Comparison of ENCODE assay signal across 8 cellular contexts in genomic region chr6:24667378-24667803, GRCh38. TPM values are rescaled to one million over a fixed set of nuclear protein-coding genes. Genes with fewer than 3 reads are reported as not detected.
DNase-seq lines count a peak whose midpoint lies in the region; ATAC-seq and TF ChIP-seq lines count a peak whose summit lies in the region.

No MANE protein-coding gene starts in this region.

- H3K9me3 ChIP-seq in body of pancreas (no peaks in the 10 kb centered on the region), testis (no peaks in the 10 kb centered on the region)

- ATAC-seq in body of pancreas (no peak), left lobe of liver (peak; percentile 42), HG02588 (IDR thresholded peaks at IDR 0.05; ENCODE audit: unreplicated experiment) (no peak)

- peaks cover 0 to 2% of the 10 kb centered on the region in 2 donors for H3K36me3 ChIP-seq in body of pancreas (replicated peaks in 1 of 2; ENCODE audit: insufficient read depth in 1 of 2, low read depth in 2 of 2)
- no peaks in the 10 kb centered on the region for H3K36me3 ChIP-seq in testis (ENCODE audit: low read depth, missing control alignments)

- peaks cover 3% of the 10 kb centered on the region for H3K27me3 Mint-ChIP-seq in activated naive CD4-positive, alpha-beta T cell treated with anti-CD3 and anti-CD28 coated beads, Interleukin-2, amount 10 ng/mL, durations not matched to agents 7 days and 5 days

- peak overlapping the region; percentile 88 for H3K4me3 Mint-ChIP-seq in activated naive CD4-positive, alpha-beta T cell treated with anti-CD3 and anti-CD28 coated beads, Interleukin-2, amount 10 ng/mL, durations not matched to agents 7 days and 5 days

- TF ChIP-seq CTCF in LNCaP clone FGC (IDR thresholded peaks at IDR 0.05; ENCODE audit: control insufficient read depth, extremely low read depth, insufficient read depth) (no peak), body of pancreas (IDR thresholded peaks at IDR 0.05) (no peak), testis (IDR thresholded peaks at IDR 0.05) (no peak)

- peak overlapping the region; percentile 65 to 96 (median 92) for H3K27ac ChIP-seq in body of pancreas
- H3K27ac ChIP-seq in testis, result peak overlapping the region; percentile 88 to 93

- peak overlapping the region; percentile 90 for H3K27ac Mint-ChIP-seq in activated naive CD4-positive, alpha-beta T cell treated with anti-CD3 and anti-CD28 coated beads, Interleukin-2, amount 10 ng/mL, durations not matched to agents 7 days and 5 days

- H3K4me1 ChIP-seq in body of pancreas (peaks cover 42% of the 10 kb centered on the region), testis (peaks cover 3% of the 10 kb centered on the region)

- no peak for DNase-seq in activated naive CD4-positive, alpha-beta T cell treated with anti-CD3 and anti-CD28 coated beads, Interleukin-2, amount 10 ng/mL, durations not matched to agents 7 days and 5 days
- no peak for DNase-seq in activated naive CD4-positive, alpha-beta T cell treated with anti-CD3 and anti-CD28 coated beads, Interleukin-2, amount 50 U/mL, for 16 hours
- DNase-seq in LNCaP clone FGC (ENCODE audit: low read depth) (no peak), body of pancreas (peak in 1 of 4 donors; percentile 30), left lobe of liver (ENCODE audit: low spot score) (peak; percentile 63), testis (no peak), DMS79 (lab: John Stamatoyannopoulos, UW) (no peak)

- H3K9me3 Mint-ChIP-seq in activated naive CD4-positive, alpha-beta T cell treated with anti-CD3 and anti-CD28 coated beads, Interleukin-2, amount 10 ng/mL, durations not matched to agents 7 days and 5 days, result peaks cover 14% of the 10 kb centered on the region

- CTCF ChIA-PET in activated naive CD4-positive, alpha-beta T cell treated with anti-CD3 and anti-CD28 coated beads, Interleukin-2, amount 10 ng/mL, durations not matched to agents 7 days and 5 days (lab: Charles Lee), result interaction anchor here (0.9 to 1.6 kb wide), 3 partner anchors 75 to 86 kb away, joined by 3 to 4 read pairs (median 3); no protein-coding TSS in a partner anchor

- TF ChIP-seq POLR2A in body of pancreas (IDR thresholded peaks at IDR 0.05), result no peak
- no peak for TF ChIP-seq POLR2A in testis (IDR thresholded peaks at IDR 0.05)

- intact Hi-C loops in body of pancreas (cut with DNase I) (no loop called here), testis (cut with DNase I; ENCODE audit: low total_unique reads) (no loop called here)

- WGBS in body of pancreas, 2 donors, result 1 to 5% methylated on average over 9 of the region's 9 CpGs
- 2 to 3% methylated on average over 9 of the region's 9 CpGs for WGBS in testis, 2 donors

- peaks cover 54% of the 10 kb centered on the region for H3K36me3 Mint-ChIP-seq in activated naive CD4-positive, alpha-beta T cell treated with anti-CD3 and anti-CD28 coated beads, Interleukin-2, amount 10 ng/mL, durations not matched to agents 7 days and 5 days

- peaks cover 49% of the 10 kb centered on the region for H3K4me1 Mint-ChIP-seq in activated naive CD4-positive, alpha-beta T cell treated with anti-CD3 and anti-CD28 coated beads, Interleukin-2, amount 10 ng/mL, durations not matched to agents 7 days and 5 days

- H3K27me3 ChIP-seq in body of pancreas (no peaks in the 10 kb centered on the region), testis (no peaks in the 10 kb centered on the region)

- H3K4me3 ChIP-seq in LNCaP clone FGC (ENCODE audit: low read depth, low read length) (peak overlapping the region; percentile 94), body of pancreas (peak overlapping the region; percentile 66 to 71), testis (peak overlapping the region; percentile 92 to 98)

RNA-seq across cellular contexts. Expression of gene ACOT13, which starts 0.5 kb away (rescaled TPM):
- total RNA-seq in body of pancreas, result 1 to 10 TPM; 2.6 to 3.4 TPM
- total RNA-seq in left lobe of liver, result 43.4 TPM
- total RNA-seq in testis, result 10 to 100 TPM; 15.6 to 19.1 TPM
- 67.7 TPM for polyA plus RNA-seq in testis (ENCODE audit: insufficient read depth, low read depth, low replicate concordance)

RNA-seq across cellular contexts. Expression of gene TDP2, which starts 0.7 kb away (rescaled TPM):
- total RNA-seq in body of pancreas (10 to 100 TPM; 21.0 to 25.1 TPM), left lobe of liver (21.8 TPM), testis (10 to 100 TPM; 37.2 to 37.4 TPM)
- 46.0 TPM for polyA plus RNA-seq in testis (ENCODE audit: insufficient read depth, low read depth, low replicate concordance)

RNA-seq across cellular contexts. Expression of gene KIAA0319, which starts 21.4 kb away (rescaled TPM):
- total RNA-seq in body of pancreas (1 to 10 TPM; 2.1 to 2.3 TPM), left lobe of liver (not detected), testis (1 to 10 TPM; 2.0 to 2.3 TPM)
- polyA plus RNA-seq in testis (ENCODE audit: insufficient read depth, low read depth, low replicate concordance), result 2.1 TPM

RNA-seq across cellular contexts. Expression of gene C6orf62, which starts 51.6 kb away (rescaled TPM):
- total RNA-seq in body of pancreas (10 to 100 TPM; 46.5 to 70.0 TPM), left lobe of liver (44.8 TPM), testis (100 to 1,000 TPM; 109 to 128 TPM)
- polyA plus RNA-seq in testis (ENCODE audit: insufficient read depth, low read depth, low replicate concordance), result 139 TPM
